9 cellular contexts compared by ENCODE assay signal in the genomic region with DNA sequence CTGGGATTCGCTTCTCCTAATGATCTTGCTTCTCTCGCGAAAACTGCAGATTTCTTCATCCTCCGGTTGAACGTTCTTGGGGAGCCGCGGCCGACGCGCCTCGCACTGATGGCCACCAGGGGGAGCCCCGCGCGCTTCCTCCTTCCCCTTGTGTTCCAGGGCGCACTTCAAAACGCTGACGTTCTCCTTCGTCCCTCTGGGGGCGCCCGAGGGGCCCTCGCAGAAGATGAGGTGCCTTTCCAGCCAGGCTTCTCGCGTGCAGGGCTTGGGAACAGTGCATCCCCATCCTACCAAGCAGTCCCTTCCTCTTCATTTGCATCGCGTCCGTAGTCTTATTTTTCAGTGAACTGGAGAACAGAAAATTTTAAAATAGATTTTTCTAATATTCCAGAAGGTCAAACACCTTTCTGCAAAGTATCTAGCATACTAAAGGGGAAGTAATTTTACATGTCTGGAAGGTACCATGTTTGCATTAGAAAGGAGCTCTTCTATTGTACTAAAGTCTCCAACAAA. TPM values are rescaled to one million over a fixed set of nuclear protein-coding genes. Genes with fewer than 3 reads are reported as not detected.
DNase-seq lines count a peak whose midpoint lies in the region; ATAC-seq and TF ChIP-seq lines count a peak whose summit lies in the region.
"Had no signal": no experiment of that assay in that cellular context is flagged by ENCODE, and none has a peak within 500 bp of the region (broad histone marks: within the 10 kb centered on the region; RNA-seq: fewer than 3 reads in every experiment).

No MANE protein-coding gene starts in this region.

- peaks cover 23% of the 10 kb centered on the region for H3K27me3 Mint-ChIP-seq in T-helper 17 cell

- intact Hi-C loops in gastrocnemius medialis (cut with DNase I; ENCODE audit: low total_unique reads): loop anchor here (1.0 kb wide), 2 partner anchors 9 to 59 kb away; no protein-coding TSS in a partner anchor

- no peak for TF ChIP-seq POLR2A in gastrocnemius medialis (IDR thresholded peaks at IDR 0.05)

- H3K4me3 ChIP-seq in gastrocnemius medialis: no peak overlapping the region
- H3K4me3 ChIP-seq: BLaER1 treated with 17β-estradiol and CSF1 and Interleukin-3, amounts not matched to agents 10 nM and 100 nM had no signal

- H3K36me3 ChIP-seq in gastrocnemius medialis: no peaks in the 10 kb centered on the region
- H3K36me3 ChIP-seq: BLaER1 treated with 17β-estradiol and CSF1 and Interleukin-3, amounts not matched to agents 10 nM and 100 nM had no signal

- no peak overlapping the region for H3K27ac ChIP-seq in gastrocnemius medialis
- H3K27ac ChIP-seq: BLaER1 treated with 17β-estradiol and CSF1 and Interleukin-3, amounts not matched to agents 10 nM and 100 nM had no signal

- H3K27me3 ChIP-seq in gastrocnemius medialis: no peaks in the 10 kb centered on the region
- H3K27me3 ChIP-seq: BLaER1 treated with 17β-estradiol and CSF1 and Interleukin-3, amounts not matched to agents 10 nM and 100 nM had no signal

- DNase-seq in NCI-H1417 (lab: John Stamatoyannopoulos, UW) (peak; percentile 67 to 85 (median 69)), NCI-H1417 treated with DMSO at 0.1 percent for 48 hours (lab: John Stamatoyannopoulos, UW) (no peak), NCI-H1105 treated with DMSO at 0.1 percent for 48 hours (lab: John Stamatoyannopoulos, UW) (peak; percentile 60), T-helper 17 cell (peak; percentile 79 to 85 (median 83)), amniotic stem cell (lab: John Stamatoyannopoulos, UW) (peak; percentile 54), hepatic stellate cell (ENCODE audit: low spot score) (peak; percentile 74), gastrocnemius medialis (peak; percentile 73 to 80)

- no peaks in the 10 kb centered on the region for H3K36me3 Mint-ChIP-seq in T-helper 17 cell (ENCODE audit: low read depth)

- no peak overlapping the region for H3K4me3 Mint-ChIP-seq in T-helper 17 cell

- peak overlapping the region; percentile 41 for H3K27ac Mint-ChIP-seq in T-helper 17 cell

- no peaks in the 10 kb centered on the region for H3K4me1 ChIP-seq in gastrocnemius medialis

- peaks cover 5% of the 10 kb centered on the region for H3K4me1 Mint-ChIP-seq in T-helper 17 cell

- H3K9me3 ChIP-seq in T-helper 17 cell (ENCODE audit: control insufficient read depth, low read length, poor library complexity, severe bottlenecking) (no peaks in the 10 kb centered on the region), gastrocnemius medialis (no peaks in the 10 kb centered on the region)
- H3K9me3 ChIP-seq: BLaER1 treated with 17β-estradiol and CSF1 and Interleukin-3, amounts not matched to agents 10 nM and 100 nM had no signal

- peak; percentile 98 to 100 (median 99) for TF ChIP-seq CTCF in gastrocnemius medialis (IDR thresholded peaks at IDR 0.05 in 4 of 5, conservative IDR thresholded peaks at IDR 0.05 in 1 of 5)

- ATAC-seq in HG02763 (IDR thresholded peaks at IDR 0.05; ENCODE audit: unreplicated experiment) (peak; percentile 97), T-helper 17 cell (peak; percentile 100), gastrocnemius medialis (peak; percentile 93 to 98)

- in situ Hi-C loops in gastrocnemius medialis (cut with MboI; ENCODE audit: low sequenced_read_pairs in 4 of 4): loop anchor here in 1 of 4 donors (5.0 kb wide), 1 partner anchor 56 kb away; no protein-coding TSS in a partner anchor

RNA-seq across cellular contexts. Expression of a gene that starts 22.5 kb away (rescaled TPM):
- total RNA-seq in T-helper 17 cell (1 to 10 TPM in 1 of 2 donors, under 1 TPM in 1; 0.70 to 1.1 TPM), gastrocnemius medialis (1 to 10 TPM in 2 of 4 donors, under 1 TPM in 1, not detected in 1; 0.71 to 2.3 (median 1.4) TPM)

RNA-seq across cellular contexts. Expression of a gene that starts 36.8 kb away (rescaled TPM):
- 10 to 100 TPM; 37.9 to 52.6 TPM for total RNA-seq in T-helper 17 cell
- total RNA-seq in gastrocnemius medialis: 100 to 1,000 TPM in 2 of 4 donors, 10 to 100 TPM in 2; 39.6 to 284 (median 74.2) TPM

RNA-seq across cellular contexts. Expression of a gene that starts 46.8 kb away (rescaled TPM):
- 10 to 100 TPM; 30.6 to 47.1 TPM for total RNA-seq in T-helper 17 cell
- total RNA-seq in gastrocnemius medialis: 10 to 100 TPM in 1 of 4 donors, 1 to 10 TPM in 3; 5.0 to 19.9 (median 7.9) TPM

RNA-seq across cellular contexts. Expression of a gene that starts 59.3 kb away (rescaled TPM):
- total RNA-seq in T-helper 17 cell: not detected
- not detected for total RNA-seq in gastrocnemius medialis
